Comparison of ENCODE assay signal across 10 cellular contexts in genomic region chr5:113020461-113021273, GRCh38. TPM values are rescaled to one million over a fixed set of nuclear protein-coding genes. Genes with fewer than 3 reads are reported as not detected.
A peak's percentile ranks its signal among the peaks of the same experiment; 100 is the strongest.
DNase-seq lines count a peak whose midpoint lies in the region; ATAC-seq and TF ChIP-seq lines count a peak whose summit lies in the region.
"Had no signal": no experiment of that assay in that cellular context is flagged by ENCODE, and none has a peak within 500 bp of the region (broad histone marks: within the 10 kb centered on the region; RNA-seq: fewer than 3 reads in every experiment).

No MANE protein-coding gene starts in this region.

- H3K9me3 ChIP-seq in DND-41 (ENCODE audit: insufficient read depth, low read length, severe bottlenecking): no peaks in the 10 kb centered on the region
- no peaks in the 10 kb centered on the region for H3K9me3 ChIP-seq in HUES6 (ENCODE audit: control insufficient read depth, insufficient read depth, low read depth, low read length)
- no peaks in the 10 kb centered on the region for H3K9me3 ChIP-seq in mesenchymal stem cell (ENCODE audit: control insufficient read depth, low read length)
- H3K9me3 ChIP-seq: tibial artery had no signal

- H3K4ac ChIP-seq in mesenchymal stem cell (ENCODE audit: low read depth in 1 of 2, low read length in 2 of 2): no peak overlapping the region

- H4K20me1 ChIP-seq in DND-41 (ENCODE audit: insufficient read depth, low read length): no peaks in the 10 kb centered on the region
- peaks cover 13% of the 10 kb centered on the region for H4K20me1 ChIP-seq in GM23338 (replicated peaks; ENCODE audit: insufficient read depth)

- no peaks in the 10 kb centered on the region for H3K27me3 ChIP-seq in DND-41 (ENCODE audit: insufficient read depth, low read length, poor library complexity)
- no peaks in the 10 kb centered on the region for H3K27me3 ChIP-seq in HUES6 (ENCODE audit: control insufficient read depth, insufficient read depth, low read length)
- no peaks in the 10 kb centered on the region for H3K27me3 ChIP-seq in mesenchymal stem cell (ENCODE audit: control insufficient read depth in 1 of 2, insufficient read depth in 1 of 2, low read length in 2 of 2)
- no peaks in the 10 kb centered on the region for H3K27me3 ChIP-seq in GM23338 (ENCODE audit: insufficient read depth)
- H3K27me3 ChIP-seq: tibial artery had no signal

- H3K79me1 ChIP-seq in mesenchymal stem cell (replicated peaks; ENCODE audit: low read length, poor library complexity, severe bottlenecking): peaks cover 5% of the 10 kb centered on the region

- H3K36me3 Mint-ChIP-seq in activated naive CD4-positive, alpha-beta T cell treated with anti-CD3 and anti-CD28 coated beads, Interleukin-2, amount 50 U/mL, for 72 hours: peaks cover 5 to 20% of the 10 kb centered on the region in 2 donors
- H3K36me3 Mint-ChIP-seq in GM23338 (ENCODE audit: low read depth): peaks cover 13% of the 10 kb centered on the region

- H2BK15ac ChIP-seq in mesenchymal stem cell (ENCODE audit: low read depth, poor library complexity, severe bottlenecking): no peak overlapping the region

- H3K27ac Mint-ChIP-seq in activated naive CD4-positive, alpha-beta T cell treated with anti-CD3 and anti-CD28 coated beads, Interleukin-2, amount 50 U/mL, for 72 hours: peak overlapping the region; percentile 48 to 87
- H3K27ac Mint-ChIP-seq in GM23338: no peak overlapping the region
- H3K27ac Mint-ChIP-seq: mesothelial cell of epicardium had no signal

- no peak overlapping the region for H2BK5ac ChIP-seq in mesenchymal stem cell (ENCODE audit: low read depth, low read length, poor library complexity, severe bottlenecking)

- H3K9ac ChIP-seq in DND-41 (ENCODE audit: low read depth, low read length): peak overlapping the region; percentile 53
- H3K9ac ChIP-seq in HUES6 (ENCODE audit: low read length): no peak overlapping the region
- H3K9ac ChIP-seq in mesenchymal stem cell (ENCODE audit: low read length): no peak overlapping the region

- H3K18ac ChIP-seq in mesenchymal stem cell (ENCODE audit: low read depth in 1 of 2, low read length in 2 of 2): peak overlapping the region in 1 of 2 experiments; percentile 12

- ATAC-seq in DND-41 (ENCODE audit: insufficient read depth, low read depth) (no peak), GM23338 (no peak)
- ATAC-seq in activated naive CD4-positive, alpha-beta T cell treated with anti-CD3 and anti-CD28 coated beads, Interleukin-2, amount 50 U/mL, for 72 hours: peak; percentile 79 to 89

- no peak overlapping the region for H3K23ac ChIP-seq in mesenchymal stem cell (ENCODE audit: low read length in 2 of 2)

- no peaks in the 10 kb centered on the region for H3K9me2 ChIP-seq in GM23338 (ENCODE audit: insufficient read depth)

- H2AK5ac ChIP-seq in mesenchymal stem cell (ENCODE audit: low read length, severe bottlenecking): no peak overlapping the region

- TF ChIP-seq CTCF in DND-41 (IDR thresholded peaks at IDR 0.05; ENCODE audit: borderline replicate concordance, extremely low read depth, low read length, poor library complexity, severe bottlenecking) (no peak), GM23338 (conservative IDR thresholded peaks at IDR 0.05; ENCODE audit: low read depth in 2 of 2) (no peak)

- H3K27ac ChIP-seq in DND-41 (ENCODE audit: low read length) (peak overlapping the region; percentile 97), HUES6 (ENCODE audit: low read depth, low read length) (peak overlapping the region; percentile 38; the same call in 1 of the 2 replicates), mesenchymal stem cell (ENCODE audit: low read length, poor library complexity, severe bottlenecking) (peak overlapping the region; percentile 47), GM23338 (ENCODE audit: low read depth) (no peak overlapping the region)
- H3K27ac ChIP-seq: tibial artery had no signal

- H3K4me2 ChIP-seq in DND-41 (ENCODE audit: insufficient read depth, low read length): peak overlapping the region; percentile 42; the same call in 1 of the 2 replicates
- H3K4me2 ChIP-seq in mesenchymal stem cell (ENCODE audit: low read length, poor library complexity, severe bottlenecking): no peak overlapping the region
- no peak overlapping the region for H3K4me2 ChIP-seq in GM23338

- peaks cover 7% of the 10 kb centered on the region; the same call in 2 of the 3 replicates for H3K4me1 Mint-ChIP-seq in GM23338

- WGBS in mesenchymal stem cell: 52% methylated on average over 9 of the region's 11 CpGs

- H4K91ac ChIP-seq in mesenchymal stem cell (ENCODE audit: low read length): no peak overlapping the region

- no peak overlapping the region for H2BK120ac ChIP-seq in mesenchymal stem cell (ENCODE audit: low read depth, low read length)

- H4K8ac ChIP-seq in mesenchymal stem cell (ENCODE audit: low read length): no peak overlapping the region

- no peak for DNase-seq in DND-41
- no peak for DNase-seq in activated naive CD4-positive, alpha-beta T cell treated with anti-CD3 and anti-CD28 coated beads, Interleukin-2, amount 50 U/mL, for 72 hours (ENCODE audit: low spot score in 2 of 2)
- peak; percentile 70 for DNase-seq in mesenchymal stem cell
- DNase-seq in GM23338 (ENCODE audit: low spot score): no peak
- no peak for DNase-seq in DMS 273 (lab: John Stamatoyannopoulos, UW; ENCODE audit: unreplicated experiment)
- no peak for DNase-seq in KG1 (lab: John Stamatoyannopoulos, UW)
- DNase-seq: NCI-H2029 treated with DMSO at 0.1 percent for 48 hours, tibial artery had no signal

- H3K14ac ChIP-seq in mesenchymal stem cell (ENCODE audit: low read length in 2 of 2): no peak overlapping the region

- H3K9me3 Mint-ChIP-seq in activated naive CD4-positive, alpha-beta T cell treated with anti-CD3 and anti-CD28 coated beads, Interleukin-2, amount 50 U/mL, for 72 hours: no peaks in the 10 kb centered on the region
- no peaks in the 10 kb centered on the region for H3K9me3 Mint-ChIP-seq in GM23338
- H3K9me3 Mint-ChIP-seq: mesothelial cell of epicardium had no signal

- H3K4me3 Mint-ChIP-seq in GM23338: no peak overlapping the region
- H3K4me3 Mint-ChIP-seq: mesothelial cell of epicardium had no signal

- H3K4me3 ChIP-seq in DND-41 (ENCODE audit: low read depth in 1 of 2, low read length in 2 of 2) (no peak overlapping the region), HUES6 (ENCODE audit: low read depth, low read length) (no peak overlapping the region), mesenchymal stem cell (ENCODE audit: insufficient read depth in 1 of 2, low read depth in 1 of 2, low read length in 2 of 2) (no peak overlapping the region), GM23338 (no peak overlapping the region)
- H3K4me3 ChIP-seq: tibial artery had no signal

- H3K79me2 ChIP-seq in DND-41 (ENCODE audit: insufficient read depth, low read length) (peaks cover 37% of the 10 kb centered on the region), GM23338 (replicated peaks; ENCODE audit: insufficient read depth) (peaks cover 7% of the 10 kb centered on the region; the same call in 1 of the 2 replicates)

- peaks cover 40% of the 10 kb centered on the region for H3K36me3 ChIP-seq in DND-41 (ENCODE audit: insufficient read depth, low read length)
- peaks cover 46% of the 10 kb centered on the region for H3K36me3 ChIP-seq in HUES6 (ENCODE audit: control insufficient read depth, insufficient read depth, low read length)
- H3K36me3 ChIP-seq in mesenchymal stem cell (ENCODE audit: control insufficient read depth in 1 of 2, insufficient read depth in 2 of 2, low read depth in 1 of 2, low read length in 2 of 2): peaks cover 2 to 74% of the 10 kb centered on the region in 2 experiments
- 0 out of 2 replicates have a peak, but pooled peaks cover 4% of the 10 kb centered on the region for H3K36me3 ChIP-seq in GM23338 (ENCODE audit: insufficient read depth)

- no peak overlapping the region for H2AFZ ChIP-seq in DND-41 (ENCODE audit: low read depth, low read length)
- no peak overlapping the region for H2AFZ ChIP-seq in mesenchymal stem cell (ENCODE audit: low read depth, low read length)
- H2AFZ ChIP-seq in GM23338: no peak overlapping the region

- no peaks in the 10 kb centered on the region for H3K27me3 Mint-ChIP-seq in GM23338 (ENCODE audit: insufficient read depth, low read depth, poor library complexity)

- no peak overlapping the region for H2BK12ac ChIP-seq in mesenchymal stem cell (ENCODE audit: low read length in 2 of 2)

- H3K4me1 ChIP-seq in DND-41 (ENCODE audit: insufficient read depth, low read length) (peaks cover 76% of the 10 kb centered on the region), HUES6 (ENCODE audit: control insufficient read depth, insufficient read depth, low read length) (no peaks in the 10 kb centered on the region), mesenchymal stem cell (ENCODE audit: control insufficient read depth, insufficient read depth, low read depth, low read length) (no peaks in the 10 kb centered on the region), GM23338 (ENCODE audit: insufficient read depth) (peaks cover 8% of the 10 kb centered on the region; the same call in 1 of the 2 replicates)

- no peaks in the 10 kb centered on the region for H3F3A ChIP-seq in GM23338 (replicated peaks; ENCODE audit: low read depth)

TF ChIP-seq in GM23338, 12 proteins besides CTCF, POLR2A, EP300 and RAD21:
- TF ChIP-seq POLR2AphosphoS5 (IDR thresholded peaks at IDR 0.05; ENCODE audit: low read depth): no peak

RNA-seq across cellular contexts. Expression of gene DCP2, which starts 44.1 kb away (rescaled TPM):
- total RNA-seq in activated naive CD4-positive, alpha-beta T cell treated with anti-CD3 and anti-CD28 coated beads, Interleukin-2, amount 50 U/mL, for 72 hours: 100 to 1,000 TPM in 1 of 2 donors, 10 to 100 TPM in 1; 82.8 to 136 TPM
- 10.1 TPM for polyA plus RNA-seq in mesenchymal stem cell (2013, experiment 1 of 2)
- polyA plus RNA-seq in mesenchymal stem cell (2013, experiment 2 of 2): 11.1 TPM
- total RNA-seq in GM23338 (2014; rRNA removed; shearing (Covaris generic)): 146 and 165 TPM in 2 replicates
- polyA plus RNA-seq in GM23338 (2016; fragmentation: Nextera tagmentation; extraction: Ambion mirVana): 96.6 and 101 TPM in 2 replicates

Comparison
In these comparisons a context has a peak if more than half of its experiments do, and no peak if none do; other contexts are left out.
1. ATAC-seq: peak in activated naive CD4-positive, alpha-beta T cell treated with anti-CD3 and anti-CD28 coated beads, Interleukin-2, amount 50 U/mL, for 72 hours (2 of 2); none in DND-41 (single experiment) and GM23338 (single experiment).